24 cellular contexts compared by ENCODE assay signal in the genomic region with DNA sequence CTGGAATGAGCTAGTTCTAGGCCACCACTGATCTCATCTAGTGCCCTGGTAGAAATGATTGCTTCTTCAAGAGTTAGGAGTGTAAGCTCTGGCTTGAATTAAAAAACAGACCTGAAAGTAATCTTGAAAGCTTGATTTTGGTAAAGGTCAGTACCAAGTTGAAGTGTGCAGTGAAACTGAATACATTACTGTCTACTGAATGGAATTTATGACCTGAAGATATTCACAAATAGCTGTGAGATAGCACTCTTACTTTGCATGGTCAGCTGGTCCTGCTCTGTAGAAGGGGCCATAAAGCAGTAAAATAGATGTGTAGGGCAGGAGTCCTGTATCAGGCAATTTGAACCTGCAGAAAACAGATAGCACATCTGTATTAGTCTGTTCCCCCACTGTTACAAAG.
DNase-seq lines count a peak whose midpoint lies in the region; ATAC-seq and TF ChIP-seq lines count a peak whose summit lies in the region.
"Had no signal": no experiment of that assay in that cellular context is flagged by ENCODE, and none has a peak within 500 bp of the region (broad histone marks: within the 10 kb centered on the region; RNA-seq: fewer than 3 reads in every experiment).

No MANE protein-coding gene starts in this region.

- no peaks in the 10 kb centered on the region for H3K9me3 ChIP-seq in mucosa of descending colon
- H3K9me3 ChIP-seq: lower lobe of right lung, neutrophil, upper lobe of left lung had no signal

- intact Hi-C loops in mucosa of descending colon (cut with DNase I, micrococcal nuclease): no loop called here

- no peak for DNase-seq in mucosa of descending colon
- no peak for DNase-seq in kidney tubule cell (ENCODE audit: low spot score)
- DNase-seq in hypothalamus (lab: John Stamatoyannopoulos, UW): no peak
- no peak for DNase-seq in coronary artery (ENCODE audit: low spot score)
- DNase-seq: activated CD4-positive, alpha-beta T cell treated with anti-CD3 and anti-CD28 coated beads for 1 hour; activated naive CD4-positive, alpha-beta T cell treated with Interleukin-2 at 50 U/mL for 16 hours; activated T-cell treated with anti-CD3 and anti-CD28 coated beads, Interleukin-2, amount 50 U/mL, for 4 hours; caudate nucleus; CD8-positive, alpha-beta T cell; dorsolateral prefrontal cortex; foreskin fibroblast; GDM1; HCEC 1CT; islet precursor cell; lower lobe of right lung; NCI-H526 treated with DMSO at 0.1 percent for 48 hours; small intestine; stimulated activated CD4-positive, alpha-beta T cell treated with anti-CD3 and anti-CD28 coated beads, Interleukin-2, amount 100 ng/mL, for 48 hours; upper lobe of left lung had no signal

- H3K4me3 ChIP-seq in mucosa of descending colon (no peak overlapping the region), coronary artery (no peak overlapping the region)
- H3K4me3 ChIP-seq: dorsolateral prefrontal cortex, lower lobe of right lung, upper lobe of left lung had no signal

- H3K4me1 ChIP-seq in mucosa of descending colon (ENCODE audit: low read depth): no peaks in the 10 kb centered on the region

- no peak overlapping the region for H3K27ac ChIP-seq in coronary artery
- H3K27ac ChIP-seq: dorsolateral prefrontal cortex, lower lobe of right lung, neutrophil, upper lobe of left lung had no signal

- no peak for TF ChIP-seq CTCF in mucosa of descending colon (IDR thresholded peaks at IDR 0.05)
- no peak for TF ChIP-seq CTCF in coronary artery (IDR thresholded peaks at IDR 0.05)

- peak; percentile 64 for ATAC-seq in GM18517 (IDR thresholded peaks at IDR 0.05; ENCODE audit: unreplicated experiment)
- ATAC-seq in GM21360 (IDR thresholded peaks at IDR 0.05; ENCODE audit: unreplicated experiment): peak; percentile 52
- peak; percentile 65 for ATAC-seq in HG02973 (IDR thresholded peaks at IDR 0.05; ENCODE audit: unreplicated experiment)
- peak; percentile 16 for ATAC-seq in mucosa of descending colon
- ATAC-seq in SK-N-SH treated with all-trans-retinoic acid at 6 μM for 48 hours: no peak
- ATAC-seq: activated T-cell treated with anti-CD3 and anti-CD28 coated beads, Interleukin-2, amount 50 U/mL, for 4 hours; CD8-positive, alpha-beta T cell had no signal

- H3K36me3 ChIP-seq in mucosa of descending colon (ENCODE audit: low read depth): no peaks in the 10 kb centered on the region
- H3K36me3 ChIP-seq: lower lobe of right lung, neutrophil, upper lobe of left lung had no signal

TF ChIP-seq in SK-N-SH treated with all-trans-retinoic acid at 6 μM for 48 hours, 23 proteins besides CTCF, POLR2A, EP300 and RAD21:
- TF ChIP-seq BACH2 (CRISPR knock-in tag; IDR thresholded peaks at IDR 0.05; ENCODE audit: borderline replicate concordance) (no peak), ISL1 (CRISPR knock-in tag; IDR thresholded peaks at IDR 0.05) (no peak), PPARA (CRISPR knock-in tag; IDR thresholded peaks at IDR 0.05; ENCODE audit: borderline replicate concordance) (no peak)
- TF ChIP-seq, protein P1, sequence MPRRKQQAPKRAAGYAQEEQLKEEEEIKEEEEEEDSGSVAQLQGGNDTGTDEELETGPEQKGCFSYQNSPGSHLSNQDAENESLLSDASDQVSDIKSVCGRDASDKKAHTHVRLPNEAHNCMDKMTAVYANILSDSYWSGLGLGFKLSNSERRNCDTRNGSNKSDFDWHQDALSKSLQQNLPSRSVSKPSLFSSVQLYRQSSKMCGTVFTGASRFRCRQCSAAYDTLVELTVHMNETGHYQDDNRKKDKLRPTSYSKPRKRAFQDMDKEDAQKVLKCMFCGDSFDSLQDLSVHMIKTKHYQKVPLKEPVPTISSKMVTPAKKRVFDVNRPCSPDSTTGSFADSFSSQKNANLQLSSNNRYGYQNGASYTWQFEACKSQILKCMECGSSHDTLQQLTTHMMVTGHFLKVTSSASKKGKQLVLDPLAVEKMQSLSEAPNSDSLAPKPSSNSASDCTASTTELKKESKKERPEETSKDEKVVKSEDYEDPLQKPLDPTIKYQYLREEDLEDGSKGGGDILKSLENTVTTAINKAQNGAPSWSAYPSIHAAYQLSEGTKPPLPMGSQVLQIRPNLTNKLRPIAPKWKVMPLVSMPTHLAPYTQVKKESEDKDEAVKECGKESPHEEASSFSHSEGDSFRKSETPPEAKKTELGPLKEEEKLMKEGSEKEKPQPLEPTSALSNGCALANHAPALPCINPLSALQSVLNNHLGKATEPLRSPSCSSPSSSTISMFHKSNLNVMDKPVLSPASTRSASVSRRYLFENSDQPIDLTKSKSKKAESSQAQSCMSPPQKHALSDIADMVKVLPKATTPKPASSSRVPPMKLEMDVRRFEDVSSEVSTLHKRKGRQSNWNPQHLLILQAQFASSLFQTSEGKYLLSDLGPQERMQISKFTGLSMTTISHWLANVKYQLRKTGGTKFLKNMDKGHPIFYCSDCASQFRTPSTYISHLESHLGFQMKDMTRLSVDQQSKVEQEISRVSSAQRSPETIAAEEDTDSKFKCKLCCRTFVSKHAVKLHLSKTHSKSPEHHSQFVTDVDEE (CRISPR knock-in tag; IDR thresholded peaks at IDR 0.05): no peak
